ENCODE assay signal across 19 cellular contexts in genomic region chr1:1075148-1075935, GRCh38. TPM values are rescaled to one million over a fixed set of nuclear protein-coding genes. Genes with fewer than 3 reads are reported as not detected.
DNase-seq lines count a peak whose midpoint lies in the region; ATAC-seq and TF ChIP-seq lines count a peak whose summit lies in the region.
"Had no signal": no experiment of that assay in that cellular context is flagged by ENCODE, and none has a peak within 500 bp of the region (broad histone marks: within the 10 kb centered on the region; RNA-seq: fewer than 3 reads in every experiment).

No MANE protein-coding gene starts in this region.

- no peak for TF ChIP-seq POLR2A in heart left ventricle (IDR thresholded peaks at IDR 0.05)

- DNase-seq in heart left ventricle (peak in 4 of 5 donors; percentile 10 to 48 (median 23)), right atrium auricular region (ENCODE audit: low spot score) (no peak), RWPE1 (ENCODE audit: low spot score) (no peak), left colon (peak; percentile 14 to 33), type B pancreatic cell (ENCODE audit: extremely low spot score, unreplicated experiment) (peak; percentile 68), foreskin melanocyte (no peak)
- no peak for DNase-seq in activated CD4-positive, alpha-beta memory T cell treated with anti-CD3 and anti-CD28 coated beads, Interleukin-2, amount 10 ng/mL, durations not matched to agents 7 days and 5 days
- DNase-seq: activated CD4-positive, alpha-beta T cell treated with anti-CD3 and anti-CD28 coated beads, Interleukin-2, amount 50 U/mL, for 48 hours; DND-41; NCI-H2029; NCI-H446 treated with DMSO at 0.1 percent for 48 hours had no signal

- CTCF ChIA-PET in RWPE1 (lab: Yijun Ruan, JAX): interaction anchor here (0.6 to 0.7 kb wide), 2 partner anchors 11 to 20 kb away, joined by 3 read pairs; no protein-coding TSS in a partner anchor
- CTCF ChIA-PET in activated CD4-positive, alpha-beta memory T cell treated with anti-CD3 and anti-CD28 coated beads, Interleukin-2, amount 10 ng/mL, durations not matched to agents 7 days and 5 days (lab: Charles Lee): no interaction called here

- peaks cover 4% of the 10 kb centered on the region for H3K4me1 Mint-ChIP-seq in type B pancreatic cell (ENCODE audit: unreplicated experiment)
- peaks cover 6% of the 10 kb centered on the region for H3K4me1 Mint-ChIP-seq in activated CD4-positive, alpha-beta memory T cell treated with anti-CD3 and anti-CD28 coated beads, Interleukin-2, amount 10 ng/mL, durations not matched to agents 7 days and 5 days

- TF ChIP-seq CTCF in heart left ventricle (IDR thresholded peaks at IDR 0.05): no peak
- no peak for TF ChIP-seq CTCF in right atrium auricular region (IDR thresholded peaks at IDR 0.05)
- no peak for TF ChIP-seq CTCF in RWPE1 (conservative IDR thresholded peaks at IDR 0.05; ENCODE audit: low read depth)
- no peak for TF ChIP-seq CTCF in type B pancreatic cell (conservative IDR thresholded peaks at IDR 0.05)

- WGBS in heart left ventricle, 4 donors: 52 to 80% (median 65%) methylated on average over 5 to 21 of the region's 21 CpGs

- H3K27ac Mint-ChIP-seq in type B pancreatic cell: no peak overlapping the region
- H3K27ac Mint-ChIP-seq in activated CD4-positive, alpha-beta memory T cell treated with anti-CD3 and anti-CD28 coated beads, Interleukin-2, amount 10 ng/mL, durations not matched to agents 7 days and 5 days: no peak overlapping the region
- H3K27ac Mint-ChIP-seq: activated naive CD4-positive, alpha-beta T cell treated with anti-CD3 and anti-CD28 coated beads, Interleukin-2, amount 50 U/mL, for 72 hours; CD8-positive, alpha-beta memory T cell had no signal

- H3K4me3 ChIP-seq in heart left ventricle: no peak overlapping the region
- H3K4me3 ChIP-seq in right atrium auricular region: no peak overlapping the region
- H3K4me3 ChIP-seq: prostate gland, suprapubic skin had no signal

- H3K36me3 ChIP-seq in heart left ventricle (no peaks in the 10 kb centered on the region), right atrium auricular region (no peaks in the 10 kb centered on the region)
- H3K36me3 ChIP-seq: prostate gland, suprapubic skin had no signal

- H3K27me3 ChIP-seq in heart left ventricle: peaks cover 0 to 46% (median 10%) of the 10 kb centered on the region in 9 donors
- H3K27me3 ChIP-seq in right atrium auricular region: no peaks in the 10 kb centered on the region

- POLR2A ChIA-PET in RWPE1 (lab: Yijun Ruan, JAX; ENCODE audit: low non-redundant PET): no interaction called here
- POLR2A ChIA-PET in activated CD4-positive, alpha-beta memory T cell treated with anti-CD3 and anti-CD28 coated beads, Interleukin-2, amount 10 ng/mL, durations not matched to agents 7 days and 5 days (lab: Charles Lee): no interaction called here

- intact Hi-C loops in heart left ventricle (cut with DNase I) (no loop called here), left colon (cut with DNase I, micrococcal nuclease) (no loop called here)

- H3K9me3 ChIP-seq in heart left ventricle (no peaks in the 10 kb centered on the region), right atrium auricular region (no peaks in the 10 kb centered on the region)
- H3K9me3 ChIP-seq: prostate gland, suprapubic skin had no signal

- H3K27ac ChIP-seq in heart left ventricle: no peak overlapping the region
- no peak overlapping the region for H3K27ac ChIP-seq in right atrium auricular region
- H3K27ac ChIP-seq in RWPE1: peak overlapping the region; percentile 57
- H3K27ac ChIP-seq: prostate gland, suprapubic skin had no signal

- H3K4me1 ChIP-seq in heart left ventricle: peaks cover 0 to 12% (median 11%) of the 10 kb centered on the region in 12 donors
- peaks cover 0 to 13% of the 10 kb centered on the region in 2 donors for H3K4me1 ChIP-seq in right atrium auricular region

- ATAC-seq in heart left ventricle (no peak), left colon (no peak), GM18858 (IDR thresholded peaks at IDR 0.05; ENCODE audit: unreplicated experiment) (no peak)

- H3K4me3 Mint-ChIP-seq in type B pancreatic cell: no peak overlapping the region
- H3K4me3 Mint-ChIP-seq in activated CD4-positive, alpha-beta memory T cell treated with anti-CD3 and anti-CD28 coated beads, Interleukin-2, amount 10 ng/mL, durations not matched to agents 7 days and 5 days: no peak overlapping the region
- H3K4me3 Mint-ChIP-seq: activated T-cell treated with anti-CD3 and anti-CD28 coated beads, Interleukin-2, amount 50 U/mL, for 24 hours; CD8-positive, alpha-beta memory T cell; nephron had no signal

- no peaks in the 10 kb centered on the region for H3K9me3 Mint-ChIP-seq in type B pancreatic cell
- no peaks in the 10 kb centered on the region for H3K9me3 Mint-ChIP-seq in activated CD4-positive, alpha-beta memory T cell treated with anti-CD3 and anti-CD28 coated beads, Interleukin-2, amount 10 ng/mL, durations not matched to agents 7 days and 5 days
- H3K9me3 Mint-ChIP-seq: activated naive CD4-positive, alpha-beta T cell treated with anti-CD3 and anti-CD28 coated beads, Interleukin-2, amount 50 U/mL, for 72 hours; activated T-cell treated with anti-CD3 and anti-CD28 coated beads, Interleukin-2, amount 50 U/mL, for 24 hours; CD8-positive, alpha-beta memory T cell; nephron had no signal

- peaks cover 4% of the 10 kb centered on the region for H3K27me3 Mint-ChIP-seq in type B pancreatic cell
- H3K27me3 Mint-ChIP-seq in activated CD4-positive, alpha-beta memory T cell treated with anti-CD3 and anti-CD28 coated beads, Interleukin-2, amount 10 ng/mL, durations not matched to agents 7 days and 5 days: peaks cover 3% of the 10 kb centered on the region

- no peaks in the 10 kb centered on the region for H3K36me3 Mint-ChIP-seq in type B pancreatic cell
- no peaks in the 10 kb centered on the region for H3K36me3 Mint-ChIP-seq in activated CD4-positive, alpha-beta memory T cell treated with anti-CD3 and anti-CD28 coated beads, Interleukin-2, amount 10 ng/mL, durations not matched to agents 7 days and 5 days (ENCODE audit: low read depth)
- H3K36me3 Mint-ChIP-seq: activated naive CD4-positive, alpha-beta T cell treated with anti-CD3 and anti-CD28 coated beads, Interleukin-2, amount 50 U/mL, for 72 hours; CD8-positive, alpha-beta memory T cell had no signal

RNA-seq across cellular contexts. Expression of gene RNF223, which starts 1.2 kb away (rescaled TPM):
- total RNA-seq in heart left ventricle (not detected), right atrium auricular region (not detected), left colon (1 to 10 TPM; 3.4 to 5.3 TPM), type B pancreatic cell (ENCODE audit: low replicate concordance) (1.2 and 2.5 TPM in 2 replicates)
- polyA plus RNA-seq in heart left ventricle: not detected
- not detected for total RNA-seq in activated CD4-positive, alpha-beta memory T cell treated with anti-CD3 and anti-CD28 coated beads, Interleukin-2, amount 10 ng/mL, durations not matched to agents 7 days and 5 days
- total RNA-seq: activated naive CD4-positive, alpha-beta T cell treated with anti-CD3 and anti-CD28 coated beads, Interleukin-2, amount 50 U/mL, for 72 hours; CD8-positive, alpha-beta memory T cell; mesenteric fat pad had no signal
- polyA plus RNA-seq: CD8-positive, alpha-beta memory T cell had no signal

RNA-seq across cellular contexts. Expression of gene C1orf159, which starts 40.5 kb away (rescaled TPM):
- total RNA-seq in heart left ventricle: 1 to 10 TPM; 3.7 to 6.6 (median 4.2) TPM
- polyA plus RNA-seq in heart left ventricle: 1 to 10 TPM; 7.1 to 7.2 TPM
- total RNA-seq in right atrium auricular region: 1 to 10 TPM; 4.4 to 4.6 TPM
- total RNA-seq in left colon: 10 to 100 TPM; 17.6 to 28.6 TPM
- 20.0 and 21.2 TPM in 2 replicates for total RNA-seq in type B pancreatic cell (ENCODE audit: low replicate concordance)
- total RNA-seq in activated CD4-positive, alpha-beta memory T cell treated with anti-CD3 and anti-CD28 coated beads, Interleukin-2, amount 10 ng/mL, durations not matched to agents 7 days and 5 days: 10 to 100 TPM; 18.6 to 19.9 TPM

RNA-seq across cellular contexts. Expression of gene AGRN, which starts 55.4 kb away (rescaled TPM):
- total RNA-seq in heart left ventricle (10 to 100 TPM in 8 of 9 donors, 1 to 10 TPM in 1; 9.7 to 45.7 (median 22.7) TPM), right atrium auricular region (10 to 100 TPM; 22.5 to 27.9 TPM), left colon (10 to 100 TPM; 54.0 to 59.5 TPM), type B pancreatic cell (ENCODE audit: low replicate concordance) (166 and 285 TPM in 2 replicates)
- polyA plus RNA-seq in heart left ventricle: 10 to 100 TPM; 11.8 to 14.1 TPM
- 10 to 100 TPM; 18.3 to 22.8 TPM for total RNA-seq in activated CD4-positive, alpha-beta memory T cell treated with anti-CD3 and anti-CD28 coated beads, Interleukin-2, amount 10 ng/mL, durations not matched to agents 7 days and 5 days
- polyA plus RNA-seq: CD8-positive, alpha-beta memory T cell had no signal

Comparison
In these comparisons a context has a peak if more than half of its experiments do, and no peak if none do; other contexts are left out.
1. DNase-seq: peak in heart left ventricle (4 of 5), left colon (2 of 2) and type B pancreatic cell (single experiment); none in right atrium auricular region (single experiment), RWPE1 (single experiment), foreskin melanocyte (single experiment) and activated CD4-positive, alpha-beta memory T cell treated with anti-CD3 and anti-CD28 coated beads, Interleukin-2, amount 10 ng/mL, durations not matched to agents 7 days and 5 days (single experiment).